1 cellular context compared by ENCODE assay signal in genomic region chr12:21392384-21392783, GRCh38.
TF ChIP-seq lines count a peak whose summit lies in the region.

No MANE protein-coding gene starts in this region.

TF ChIP-seq in K562, 482 proteins besides CTCF, POLR2A, EP300 and RAD21:
- TF ChIP-seq MBD1 (CRISPR knock-in tag; IDR thresholded peaks at IDR 0.05) (no peak), ZNF512 (tag; IDR thresholded peaks at IDR 0.05) (no peak), SMARCA5 (IDR thresholded peaks at IDR 0.05) (no peak), CEBPG (CRISPR knock-in tag; IDR thresholded peaks at IDR 0.05) (no peak), CEBPG (tag; conservative IDR thresholded peaks at IDR 0.05 in 1 of 2, IDR thresholded peaks at IDR 0.05 in 1 of 2) (no peak), MTA2 (IDR thresholded peaks at IDR 0.05; ENCODE audit: low read depth) (no peak)
